Comparison of ENCODE assay signal across 27 cellular contexts in genomic region chr13:104694397-104694796, GRCh38.
"Had no signal": no experiment of that assay in that cellular context is flagged by ENCODE, and none has a peak within 500 bp of the region (broad histone marks: within the 10 kb centered on the region; RNA-seq: fewer than 3 reads in every experiment).

No MANE protein-coding gene starts in this region.

- H3K36me3 ChIP-seq: brain microvascular endothelial cell, gastroesophageal sphincter, heart right ventricle had no signal

- H3K4me1 ChIP-seq: gastroesophageal sphincter, heart right ventricle had no signal

- ATAC-seq: activated CD4-positive, alpha-beta T cell treated with anti-CD3 and anti-CD28 coated beads for 36 hours; activated CD8-positive, alpha-beta memory T cell treated with anti-CD3 and anti-CD28 coated beads, Interleukin-2, amount 10 ng/mL, durations not matched to agents 7 days and 5 days; activated CD8-positive, alpha-beta T cell treated with anti-CD3 and anti-CD28 coated beads, Interleukin-2, amount 10 ng/mL, durations not matched to agents 7 days and 5 days; activated naive CD8-positive, alpha-beta T cell treated with anti-CD3 and anti-CD28 coated beads, Interleukin-2, amount 50 U/mL, for 24 hours; esophagus mucosa; gastroesophageal sphincter; heart right ventricle had no signal

- DNase-seq: activated CD4-positive, alpha-beta memory T cell treated with anti-CD3 and anti-CD28 coated beads for 36 hours; activated CD4-positive, alpha-beta T cell treated with anti-CD3 and anti-CD28 coated beads for 36 hours; activated CD4-positive, alpha-beta T cell treated with anti-CD3 and anti-CD28 coated beads, Interleukin-2, amount 10 ng/mL, durations not matched to agents 24 days and 14 days; activated CD4-positive, CD25-positive, alpha-beta regulatory T cell; activated CD4-positive, CD25-positive, alpha-beta regulatory T cell treated with anti-CD3 and anti-CD28 coated beads, Interleukin-2, amount 50 U/mL, for 72 hours; activated CD8-positive, alpha-beta memory T cell treated with anti-CD3 and anti-CD28 coated beads, Interleukin-2, amount 10 ng/mL, durations not matched to agents 7 days and 5 days; activated CD8-positive, alpha-beta memory T cell treated with anti-CD3 and anti-CD28 coated beads, Interleukin-2, amount 50 U/mL, for 4 hours; activated CD8-positive, alpha-beta T cell treated with anti-CD3 and anti-CD28 coated beads, Interleukin-2, amount 10 ng/mL, durations not matched to agents 7 days and 5 days; activated effector memory CD4-positive, alpha-beta T cell treated with anti-CD3 and anti-CD28 coated beads, Interleukin-2, amount 50 U/mL, for 16 hours; activated naive CD4-positive, alpha-beta T cell treated with anti-CD3 and anti-CD28 coated beads for 36 hours; activated naive CD8-positive, alpha-beta T cell treated with anti-CD3 and anti-CD28 coated beads for 36 hours; activated naive CD8-positive, alpha-beta T cell treated with anti-CD3 and anti-CD28 coated beads, Interleukin-2, amount 50 U/mL, for 24 hours; activated T-cell treated with anti-CD3 and anti-CD28 coated beads, Interleukin-2, amount 50 U/mL, for 1 hour; activated T-cell treated with anti-CD3 and anti-CD28 coated beads, Interleukin-2, amount 50 U/mL, for 48 hours; amniotic stem cell; anterior cingulate cortex; brain microvascular endothelial cell; dorsolateral prefrontal cortex; effector memory CD4-positive, alpha-beta T cell; endodermal cell; foreskin melanocyte; heart right ventricle; T-helper 2 cell had no signal

- H3K9me3 ChIP-seq: gastroesophageal sphincter, heart right ventricle had no signal

- H3K4me3 ChIP-seq: coronary artery, dorsolateral prefrontal cortex, gastroesophageal sphincter, heart right ventricle, hepatocyte had no signal

- H3K27me3 ChIP-seq: brain microvascular endothelial cell, dorsolateral prefrontal cortex, gastroesophageal sphincter, heart right ventricle, hepatocyte had no signal
